2 cellular contexts compared by ENCODE assay signal in the genomic region with DNA sequence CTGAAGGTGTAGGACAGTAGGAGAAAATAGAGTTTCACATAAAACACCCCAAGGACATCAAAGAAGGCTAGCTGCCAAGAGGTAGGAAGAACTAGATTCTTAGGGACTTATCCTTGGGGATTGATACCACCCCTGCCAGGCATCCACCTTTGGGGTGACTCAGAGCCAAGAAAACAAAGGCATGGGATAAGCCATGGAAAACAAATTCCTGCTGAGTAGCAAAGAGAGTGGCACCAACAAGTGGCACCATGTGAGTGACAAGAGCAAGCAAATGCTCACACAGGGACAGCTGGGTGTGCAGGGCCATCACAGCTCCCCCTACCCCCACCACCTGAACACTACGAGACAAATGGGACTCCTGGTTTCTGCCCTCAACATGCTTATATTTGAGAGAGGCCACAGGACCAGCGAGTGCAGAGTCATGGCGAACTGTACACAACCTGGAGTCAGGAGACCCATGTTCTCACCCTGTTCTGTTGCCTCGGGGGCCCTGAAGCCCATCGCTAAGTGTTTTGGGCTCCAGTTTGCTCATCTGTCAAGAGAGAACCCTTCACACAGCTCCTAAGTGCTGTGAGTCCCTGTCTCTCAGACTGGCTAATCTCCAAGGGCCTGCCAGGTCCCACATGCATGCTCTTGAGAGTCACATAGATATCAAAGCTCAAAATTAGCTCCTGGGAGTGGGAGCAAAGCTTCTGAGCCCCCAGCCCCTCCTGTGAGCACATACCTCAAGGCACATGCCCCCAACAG.
TF ChIP-seq lines count a peak whose summit lies in the region.

No MANE protein-coding gene starts in this region.

TF ChIP-seq in IMR-90, 13 proteins besides CTCF, POLR2A, EP300 and RAD21:
- TF ChIP-seq BHLHE40 (IDR thresholded peaks at IDR 0.05; ENCODE audit: low read depth, low read length) (no peak), MXI1 (IDR thresholded peaks at IDR 0.05; ENCODE audit: borderline replicate concordance, low read depth, low read length) (no peak), MAFK (IDR thresholded peaks at IDR 0.05; ENCODE audit: low read depth, low read length) (no peak), CHD1 (IDR thresholded peaks at IDR 0.05; ENCODE audit: low read depth, low read length) (no peak), SMC3 (IDR thresholded peaks at IDR 0.05; ENCODE audit: low read depth, low read length) (no peak), RFX5 (IDR thresholded peaks at IDR 0.05; ENCODE audit: low read depth, low read length) (no peak), RCOR1 (IDR thresholded peaks at IDR 0.05; ENCODE audit: insufficient replicate concordance, low read length) (no peak), FOS (IDR thresholded peaks at IDR 0.05; ENCODE audit: low read depth, low read length) (no peak)
- TF ChIP-seq, protein P1, sequence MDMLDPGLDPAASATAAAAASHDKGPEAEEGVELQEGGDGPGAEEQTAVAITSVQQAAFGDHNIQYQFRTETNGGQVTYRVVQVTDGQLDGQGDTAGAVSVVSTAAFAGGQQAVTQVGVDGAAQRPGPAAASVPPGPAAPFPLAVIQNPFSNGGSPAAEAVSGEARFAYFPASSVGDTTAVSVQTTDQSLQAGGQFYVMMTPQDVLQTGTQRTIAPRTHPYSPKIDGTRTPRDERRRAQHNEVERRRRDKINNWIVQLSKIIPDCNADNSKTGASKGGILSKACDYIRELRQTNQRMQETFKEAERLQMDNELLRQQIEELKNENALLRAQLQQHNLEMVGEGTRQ (IDR thresholded peaks at IDR 0.05; ENCODE audit: low read depth, low read length) = no peak
- TF ChIP-seq, protein P2, sequence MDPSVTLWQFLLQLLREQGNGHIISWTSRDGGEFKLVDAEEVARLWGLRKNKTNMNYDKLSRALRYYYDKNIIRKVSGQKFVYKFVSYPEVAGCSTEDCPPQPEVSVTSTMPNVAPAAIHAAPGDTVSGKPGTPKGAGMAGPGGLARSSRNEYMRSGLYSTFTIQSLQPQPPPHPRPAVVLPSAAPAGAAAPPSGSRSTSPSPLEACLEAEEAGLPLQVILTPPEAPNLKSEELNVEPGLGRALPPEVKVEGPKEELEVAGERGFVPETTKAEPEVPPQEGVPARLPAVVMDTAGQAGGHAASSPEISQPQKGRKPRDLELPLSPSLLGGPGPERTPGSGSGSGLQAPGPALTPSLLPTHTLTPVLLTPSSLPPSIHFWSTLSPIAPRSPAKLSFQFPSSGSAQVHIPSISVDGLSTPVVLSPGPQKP (IDR thresholded peaks at IDR 0.05; ENCODE audit: borderline replicate concordance, low read depth, low read length) = no peak

TF ChIP-seq in H1, 55 proteins besides CTCF, POLR2A, EP300 and RAD21:
- TF ChIP-seq ZNF274 (IDR thresholded peaks at IDR 0.05; ENCODE audit: borderline replicate concordance, extremely low read depth, low read length) (no peak), NRF1 (IDR thresholded peaks at IDR 0.05; ENCODE audit: low read depth, low read length) (no peak)
